17 cellular contexts compared by ENCODE assay signal in genomic region chr3:179701176-179701827, GRCh38.
"Had no signal": no experiment of that assay in that cellular context is flagged by ENCODE, and none has a peak within 500 bp of the region (broad histone marks: within the 10 kb centered on the region; RNA-seq: fewer than 3 reads in every experiment).

No MANE protein-coding gene starts in this region.

- H3K27me3 ChIP-seq: brain microvascular endothelial cell, heart right ventricle had no signal

- H3K36me3 ChIP-seq: brain microvascular endothelial cell had no signal

- H3K4me3 ChIP-seq: heart right ventricle, mucosa of descending colon had no signal

- H3K27ac ChIP-seq: brain microvascular endothelial cell, heart right ventricle had no signal

- DNase-seq: activated CD4-positive, CD25-positive, alpha-beta regulatory T cell treated with anti-CD3 and anti-CD28 coated beads, Interleukin-2, amount 50 U/mL, for 72 hours; activated naive CD8-positive, alpha-beta T cell treated with anti-CD3 and anti-CD28 coated beads, Interleukin-2, amount 10 ng/mL, durations not matched to agents 7 days and 5 days; brain microvascular endothelial cell; cortex of kidney; effector CD8-positive, alpha-beta T cell; foreskin melanocyte; heart right ventricle; islet precursor cell; mucosa of descending colon; naive thymus-derived CD4-positive, alpha-beta T cell; nucleus accumbens; right cardiac atrium; small intestine; stimulated activated CD4-positive, alpha-beta T cell treated with anti-CD3 and anti-CD28 coated beads, Interleukin-4, amount 100 ng/mL, for 24 hours; stimulated activated CD8-positive, alpha-beta memory T cell treated with anti-CD3 and anti-CD28 coated beads, Interleukin-4, amount 100 ng/mL, for 48 hours; stimulated activated naive CD8-positive, alpha-beta T cell treated with anti-CD3 and anti-CD28 coated beads, Interleukin-15, Interleukin-2, amounts not matched to agents 100 U/mL and 50 U/mL, for 24 hours; T-helper 9 cell had no signal

- H3K9me3 ChIP-seq: heart right ventricle, mucosa of descending colon had no signal

- ATAC-seq: heart right ventricle; mucosa of descending colon; naive thymus-derived CD4-positive, alpha-beta T cell; right cardiac atrium; stimulated activated naive CD8-positive, alpha-beta T cell treated with anti-CD3 and anti-CD28 coated beads, Interleukin-15, Interleukin-2, amounts not matched to agents 100 U/mL and 50 U/mL, for 24 hours had no signal
